8 cellular contexts compared by ENCODE assay signal in the genomic region with DNA sequence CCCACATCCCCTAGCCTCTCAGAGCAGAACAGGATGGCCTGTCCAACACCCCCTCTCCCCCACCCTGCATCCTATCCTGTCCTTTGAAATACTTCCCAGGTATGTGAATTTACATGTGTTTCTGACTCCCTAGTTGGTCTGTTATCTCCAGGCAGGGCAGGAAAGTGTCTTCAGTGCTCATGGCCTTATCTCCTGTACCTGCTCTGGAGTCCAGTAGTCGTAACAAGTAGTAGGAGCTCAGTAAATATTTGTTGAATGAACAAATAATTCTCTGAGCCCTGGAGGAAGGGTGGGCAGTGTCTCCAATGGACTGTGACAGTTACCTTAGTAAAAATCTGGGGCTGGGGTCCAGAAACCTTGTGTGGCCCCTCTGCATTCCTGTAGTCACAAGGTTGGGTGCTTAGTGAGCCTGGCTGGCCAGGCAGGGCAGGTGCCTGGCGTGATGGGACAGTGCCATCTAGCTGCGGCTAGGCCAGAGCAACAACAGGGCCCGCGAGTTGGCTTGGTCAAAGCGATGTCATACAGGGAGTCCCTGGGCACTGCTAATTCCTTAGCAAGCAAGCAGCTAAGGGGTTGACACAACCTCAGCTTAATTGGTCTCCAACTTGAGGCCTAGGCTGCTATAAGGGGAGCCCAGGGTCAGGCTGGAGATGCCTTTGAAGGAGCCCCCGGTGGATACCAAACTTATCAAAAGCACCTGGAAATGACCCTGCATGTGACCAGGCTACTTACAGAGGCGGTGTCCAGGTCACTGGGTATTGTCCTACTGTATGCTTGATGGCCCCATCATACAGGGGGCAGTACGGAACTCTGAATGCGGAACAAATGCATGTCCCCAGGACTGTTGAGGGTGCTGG.
A peak's percentile ranks its signal among the peaks of the same experiment; 100 is the strongest.
DNase-seq lines count a peak whose midpoint lies in the region; ATAC-seq and TF ChIP-seq lines count a peak whose summit lies in the region.

No MANE protein-coding gene starts in this region.

- no peak for ATAC-seq in GM18873 (IDR thresholded peaks at IDR 0.05; ENCODE audit: low FRiP score, unreplicated experiment)

- peak; percentile 83 for TF ChIP-seq CTCF in RWPE1 (conservative IDR thresholded peaks at IDR 0.05; ENCODE audit: low read depth)

- H3K9me3 Mint-ChIP-seq in activated naive CD4-positive, alpha-beta T cell treated with anti-CD3 and anti-CD28 coated beads, Interleukin-2, amount 10 ng/mL, durations not matched to agents 7 days and 5 days = no peaks in the 10 kb centered on the region

- peak in 13 of 14 donors; percentile 13 to 69 (median 44) for DNase-seq in C1 segment of cervical spinal cord (lab: John Stamatoyannopoulos, UW)
- peak; percentile 63 for DNase-seq in GM19240 (ENCODE audit: insufficient read length, low spot score)
- DNase-seq in Jurkat, Clone E6-1 (ENCODE audit: low read depth, low spot score) = peak; percentile 37
- DNase-seq in RWPE1 (ENCODE audit: low spot score) = peak; percentile 81
- peak; percentile 73 for DNase-seq in activated naive CD4-positive, alpha-beta T cell treated with anti-CD3 and anti-CD28 coated beads, Interleukin-2, amount 10 ng/mL, durations not matched to agents 7 days and 5 days
- peak; percentile 68 to 90 (median 81) for DNase-seq in head of caudate nucleus
- DNase-seq in posterior cingulate gyrus = peak; percentile 57 to 97 (median 76)

- no peaks in the 10 kb centered on the region for H3K36me3 Mint-ChIP-seq in activated naive CD4-positive, alpha-beta T cell treated with anti-CD3 and anti-CD28 coated beads, Interleukin-2, amount 10 ng/mL, durations not matched to agents 7 days and 5 days

- no peaks in the 10 kb centered on the region for H3K4me1 Mint-ChIP-seq in activated naive CD4-positive, alpha-beta T cell treated with anti-CD3 and anti-CD28 coated beads, Interleukin-2, amount 10 ng/mL, durations not matched to agents 7 days and 5 days

- no peak overlapping the region for H3K27ac ChIP-seq in RWPE1

- no peak overlapping the region for H3K27ac Mint-ChIP-seq in activated naive CD4-positive, alpha-beta T cell treated with anti-CD3 and anti-CD28 coated beads, Interleukin-2, amount 10 ng/mL, durations not matched to agents 7 days and 5 days

- no peak overlapping the region for H3K4me3 ChIP-seq in Jurkat, Clone E6-1 (ENCODE audit: low read length)

- H3K27me3 Mint-ChIP-seq in activated naive CD4-positive, alpha-beta T cell treated with anti-CD3 and anti-CD28 coated beads, Interleukin-2, amount 10 ng/mL, durations not matched to agents 7 days and 5 days = peaks cover 31% of the 10 kb centered on the region

- POLR2A ChIA-PET in RWPE1 (lab: Yijun Ruan, JAX; ENCODE audit: low non-redundant PET) = no interaction called here

- H3K4me3 Mint-ChIP-seq in activated naive CD4-positive, alpha-beta T cell treated with anti-CD3 and anti-CD28 coated beads, Interleukin-2, amount 10 ng/mL, durations not matched to agents 7 days and 5 days = no peak overlapping the region

- CTCF ChIA-PET in RWPE1 (lab: Yijun Ruan, JAX) = interaction anchor here (0.5 to 13.4 kb wide), 20 partner anchors 8 to 430 kb away, joined by 3 to 282 read pairs (median 3); a partner anchor contains a TSS
- CTCF ChIA-PET in activated naive CD4-positive, alpha-beta T cell treated with anti-CD3 and anti-CD28 coated beads, Interleukin-2, amount 10 ng/mL, durations not matched to agents 7 days and 5 days (lab: Charles Lee) = interaction anchor here (0.7 to 13.4 kb wide), 7 partner anchors 85 to 415 kb away, joined by 3 to 224 read pairs (median 3); a partner anchor contains a TSS

- intact Hi-C loops in head of caudate nucleus (cut with DNase I) (loop anchor here (5.0 to 10.0 kb wide), 3 partner anchors 82 to 241 kb away; a partner anchor contains a TSS), posterior cingulate gyrus (cut with DNase I) (loop anchor here (1.0 to 10.0 kb wide), 4 partner anchors 88 to 241 kb away; a partner anchor contains a TSS)
